In the genomic region with DNA sequence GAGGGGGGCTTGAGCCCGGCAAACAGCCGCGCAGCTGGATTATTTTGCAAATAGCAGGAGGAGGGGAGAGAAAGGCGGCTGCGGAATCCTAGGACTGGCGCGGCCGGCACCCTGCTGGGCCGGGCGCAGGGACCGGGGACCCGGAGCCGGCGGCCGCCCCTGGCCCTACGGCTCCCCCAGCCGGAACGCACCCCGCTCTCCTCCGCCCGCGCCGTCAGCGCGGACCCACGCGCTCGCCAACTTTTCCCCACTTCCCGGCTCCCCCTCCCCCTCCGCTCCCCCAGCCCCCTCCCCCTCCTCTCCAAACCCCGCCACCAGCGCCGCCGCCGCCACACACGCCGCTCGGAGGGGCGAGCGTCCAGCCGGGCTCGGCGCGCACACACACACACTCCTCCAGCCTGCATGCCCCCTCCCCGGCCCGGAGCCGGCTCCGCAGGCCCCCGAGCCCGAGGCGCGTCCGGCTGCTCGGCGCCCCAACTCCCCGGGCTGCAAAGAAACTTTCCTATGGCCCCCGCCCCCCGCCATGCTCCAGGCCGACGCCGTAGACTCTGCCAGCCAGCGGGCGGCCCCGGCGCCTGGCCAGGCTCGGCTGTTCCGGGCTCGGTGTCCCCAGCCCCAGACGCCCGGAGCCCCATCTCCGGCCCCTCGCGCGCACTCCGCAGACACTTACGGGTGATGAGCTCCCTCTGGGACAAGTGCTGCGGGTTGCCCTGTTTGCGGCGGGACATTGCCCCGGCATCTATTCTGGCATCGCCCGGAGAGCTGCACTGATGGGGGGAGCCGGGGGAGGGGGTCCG, we compare ENCODE assay signal across 8 cellular contexts. TPM values are rescaled to one million over a fixed set of nuclear protein-coding genes. Genes with fewer than 3 reads are reported as not detected.
DNase-seq lines count a peak whose midpoint lies in the region; ATAC-seq and TF ChIP-seq lines count a peak whose summit lies in the region.

No MANE protein-coding gene starts in this region.

- H3K36me3 ChIP-seq in thyroid gland, result no peaks in the 10 kb centered on the region
- no peaks in the 10 kb centered on the region for H3K36me3 ChIP-seq in body of pancreas (replicated peaks in 1 of 2; ENCODE audit: insufficient read depth in 1 of 2, low read depth in 2 of 2)

- no peaks in the 10 kb centered on the region for H3K9me3 ChIP-seq in thyroid gland
- no peaks in the 10 kb centered on the region for H3K9me3 ChIP-seq in body of pancreas

- WGBS in thyroid gland, 2 donors, result 2 to 3% methylated on average over 33 to 52 of the region's 84 CpGs
- WGBS in body of pancreas, 2 donors, result 1 to 4% methylated on average over 30 to 57 of the region's 84 CpGs

- intact Hi-C loops in thyroid gland (cut with DNase I), result loop anchor here (10.0 kb wide), 1 partner anchor 1286 kb away; no protein-coding TSS in a partner anchor
- intact Hi-C loops in body of pancreas (cut with DNase I), result no loop called here

- H3K4me1 ChIP-seq in thyroid gland, result peaks cover 23 to 33% of the 10 kb centered on the region in 2 donors
- peaks cover 47% of the 10 kb centered on the region for H3K4me1 ChIP-seq in body of pancreas

- TF ChIP-seq CTCF in thyroid gland (IDR thresholded peaks at IDR 0.05) (no peak), body of pancreas (IDR thresholded peaks at IDR 0.05) (no peak)

- ATAC-seq in body of pancreas, result no peak

- H3K4me3 ChIP-seq in thyroid gland (replicated peaks in 1 of 3), result peak overlapping the region; percentile 7 to 58 (median 43)
- H3K4me3 ChIP-seq in body of pancreas, result no peak overlapping the region

- TF ChIP-seq POLR2A in thyroid gland (IDR thresholded peaks at IDR 0.05), result no peak
- TF ChIP-seq POLR2A in body of pancreas (IDR thresholded peaks at IDR 0.05), result no peak

- peak; percentile 53 to 65 for DNase-seq in stimulated activated CD4-positive, alpha-beta T cell treated with anti-CD3 and anti-CD28 coated beads, Interleukin-2, amount 100 ng/mL, for 24 hours
- no peak for DNase-seq in stimulated activated CD4-positive, alpha-beta T cell treated with anti-CD3 and anti-CD28 coated beads, Interleukin-4, amount 100 ng/mL, for 24 hours
- peak; percentile 62 to 68 for DNase-seq in activated T-cell treated with anti-CD3 and anti-CD28 coated beads, Interleukin-2, amount 50 U/mL, for 48 hours
- DNase-seq in iPS-NIHi7 (ENCODE audit: extremely low spot score), result peak; percentile 35
- DNase-seq in thyroid gland, result peak; percentile 25 to 29
- no peak for DNase-seq in body of pancreas
- DNase-seq in NAMALWA (ENCODE audit: low spot score), result no peak
- DNase-seq in NCI-H2029 treated with DMSO at 0.1 percent for 48 hours (lab: John Stamatoyannopoulos, UW), result no peak

- H3K27ac ChIP-seq in thyroid gland (no peak overlapping the region), body of pancreas (no peak overlapping the region)

- H3K27me3 ChIP-seq in thyroid gland (no peaks in the 10 kb centered on the region), body of pancreas (peaks cover 0 to 40% of the 10 kb centered on the region in 2 donors)

RNA-seq across cellular contexts. Expression of gene BCL11B, which starts 1.3 kb away (rescaled TPM):
- total RNA-seq in thyroid gland, result 1 to 10 TPM in 3 of 4 donors, under 1 TPM in 1; 0.81 to 4.3 (median 2.3) TPM
- under 1 TPM in 1 of 2 donors, not detected in 1; 0.78 TPM for total RNA-seq in body of pancreas

Comparison
In these comparisons a context has a peak if more than half of its experiments do, and no peak if none do; other contexts are left out.
1. DNase-seq: peak in stimulated activated CD4-positive, alpha-beta T cell treated with anti-CD3 and anti-CD28 coated beads, Interleukin-2, amount 100 ng/mL, for 24 hours (2 of 2), activated T-cell treated with anti-CD3 and anti-CD28 coated beads, Interleukin-2, amount 50 U/mL, for 48 hours (2 of 2), iPS-NIHi7 (single experiment) and thyroid gland (2 of 2); none in stimulated activated CD4-positive, alpha-beta T cell treated with anti-CD3 and anti-CD28 coated beads, Interleukin-4, amount 100 ng/mL, for 24 hours (single experiment), body of pancreas (0 of 4), NAMALWA (single experiment) and NCI-H2029 treated with DMSO at 0.1 percent for 48 hours (single experiment).
2. H3K4me3 ChIP-seq: peak in thyroid gland (3 of 3); none in body of pancreas (0 of 2).